ENCODE assay signal across 26 cellular contexts in genomic region chr10:97013568-97013967, GRCh38.
"Had no signal": no experiment of that assay in that cellular context is flagged by ENCODE, and none has a peak within 500 bp of the region (broad histone marks: within the 10 kb centered on the region; RNA-seq: fewer than 3 reads in every experiment).

No MANE protein-coding gene starts in this region.

- H3K36me3 ChIP-seq: ascending aorta, Peyer's patch, SJCRH30 had no signal

- ATAC-seq: activated naive CD4-positive, alpha-beta T cell treated with anti-CD3 and anti-CD28 coated beads, Interleukin-2, amount 50 U/mL, for 72 hours; activated naive CD8-positive, alpha-beta T cell treated with anti-CD3 and anti-CD28 coated beads, Interleukin-2, amount 50 U/mL, for 24 hours; activated T-helper 17 cell treated with anti-CD3 and anti-CD28 coated beads, Interleukin-2, amount 50 U/mL, for 72 hours; body of pancreas had no signal

- H3K27me3 ChIP-seq: ascending aorta, body of pancreas, Peyer's patch, SJCRH30 had no signal

- H3K4me2 ChIP-seq: SK-N-SH had no signal

- H3K4me1 ChIP-seq: ascending aorta, Peyer's patch had no signal

- H3K27ac ChIP-seq: ascending aorta, body of pancreas, Peyer's patch, RWPE1, SJCRH30, VCaP had no signal

- DNase-seq: activated CD4-positive, alpha-beta memory T cell treated with anti-CD3 and anti-CD28 coated beads for 36 hours; activated CD4-positive, alpha-beta T cell treated with anti-CD3 and anti-CD28 coated beads, Interleukin-2, amount 10 ng/mL, durations not matched to agents 7 days and 5 days; activated CD4-positive, CD25-positive, alpha-beta regulatory T cell; activated CD8-positive, alpha-beta memory T cell treated with anti-CD3 and anti-CD28 coated beads for 24 hours; activated naive CD8-positive, alpha-beta T cell treated with anti-CD3 and anti-CD28 coated beads, Interleukin-2, amount 50 U/mL, for 24 hours; activated T-cell treated with anti-CD3 and anti-CD28 coated beads, Interleukin-2, amount 50 U/mL, for 48 hours; amniotic stem cell; body of pancreas; central memory CD4-positive, alpha-beta T cell; Karpas-422; NCI-H1105 treated with DMSO at 0.1 percent for 48 hours; NCI-H1436 treated with DMSO at 0.1 percent for 48 hours; NCI-H187; NCI-H2081; NCI-H446; NCI-H524; Peyer's patch; Right ventricle myocardium superior; SJCRH30; SK-N-SH; T-helper 1 cell had no signal

- H3K4me3 ChIP-seq: ascending aorta, body of pancreas, Peyer's patch, SJCRH30 had no signal

- H3K9ac ChIP-seq: SK-N-SH had no signal

- H3K9me3 ChIP-seq: ascending aorta, body of pancreas, Peyer's patch, SJCRH30, SK-N-SH had no signal
